ENCODE assay signal across 16 cellular contexts in genomic region chr1:40423264-40423642, GRCh38. TPM values are rescaled to one million over a fixed set of nuclear protein-coding genes. Genes with fewer than 3 reads are reported as not detected.
DNase-seq lines count a peak whose midpoint lies in the region; ATAC-seq and TF ChIP-seq lines count a peak whose summit lies in the region.
"Had no signal": no experiment of that assay in that cellular context is flagged by ENCODE, and none has a peak within 500 bp of the region (broad histone marks: within the 10 kb centered on the region; RNA-seq: fewer than 3 reads in every experiment).

No MANE protein-coding gene starts in this region.

- no peak overlapping the region for H2BK120ac ChIP-seq in H9 (ENCODE audit: low read depth, low read length, poor library complexity, severe bottlenecking)

- POLR2A ChIA-PET in OCI-LY7 (lab: Charles Lee), result interaction anchor here (0.6 to 0.7 kb wide), 2 partner anchors 67 to 323 kb away, joined by 3 to 5 read pairs; no protein-coding TSS in a partner anchor

- WGBS in H9 (ENCODE audit: extremely low coverage, insufficient read length, low lambda C conversion rate), result no CpG with 5 or more reads among the region's 4 CpGs

- H3K23ac ChIP-seq in H9 (ENCODE audit: insufficient read length, low read depth, low read length), result no peak overlapping the region

- peaks cover 64% of the 10 kb centered on the region for H3K36me3 ChIP-seq in OCI-LY7 (ENCODE audit: insufficient read depth, low read length)

- H3K4me1 Mint-ChIP-seq in H9 (peaks cover 5 to 12% of the 10 kb centered on the region in 2 experiments; a peak in 3 of 4 replicates), naive B cell (peaks cover 40 to 67% (median 54%) of the 10 kb centered on the region in 3 donors)
- peaks cover 8% of the 10 kb centered on the region for H3K4me1 Mint-ChIP-seq in activated T-helper 17 cell treated with anti-CD3 and anti-CD28 coated beads, Interleukin-2, amount 50 U/mL, for 72 hours

- H2BK20ac ChIP-seq in H9 (ENCODE audit: low read depth, low read length, poor library complexity, severe bottlenecking), result no peak overlapping the region

- H3K27me3 ChIP-seq in H9 (ENCODE audit: insufficient read depth, low read length), result no peaks in the 10 kb centered on the region
- H3K27me3 ChIP-seq: stomach had no signal

- peak overlapping the region in 2 of 3 experiments; percentile 11 to 60; a peak in 1 of 7 replicates for H3K27ac Mint-ChIP-seq in H9
- H3K27ac Mint-ChIP-seq in activated T-helper 17 cell treated with anti-CD3 and anti-CD28 coated beads, Interleukin-2, amount 50 U/mL, for 72 hours, result peak overlapping the region; percentile 26
- peak overlapping the region; percentile 75 to 91 (median 89) for H3K27ac Mint-ChIP-seq in naive B cell

- H2AK5ac ChIP-seq in H9 (ENCODE audit: insufficient read length, low read length), result no peak overlapping the region

- H3K27ac ChIP-seq in H9 (ENCODE audit: insufficient read length, low read depth, low read length) (no peak overlapping the region), OCI-LY7 (ENCODE audit: low read depth, low read length, poor library complexity, severe bottlenecking) (no peak overlapping the region)
- H3K27ac ChIP-seq: parathyroid adenoma had no signal

- H3K9me3 Mint-ChIP-seq in H9, result no peaks in the 10 kb centered on the region
- H3K9me3 Mint-ChIP-seq in activated T-helper 17 cell treated with anti-CD3 and anti-CD28 coated beads, Interleukin-2, amount 50 U/mL, for 72 hours, result no peaks in the 10 kb centered on the region
- no peaks in the 10 kb centered on the region for H3K9me3 Mint-ChIP-seq in naive B cell

- no peak overlapping the region for H3K18ac ChIP-seq in H9 (ENCODE audit: insufficient read length, low read depth, low read length)

- no peak overlapping the region for H4K8ac ChIP-seq in H9 (replicated peaks; ENCODE audit: insufficient read length, low read depth, low read length)

- no peak overlapping the region for H2BK12ac ChIP-seq in H9 (ENCODE audit: insufficient read length, low read depth, low read length)

- intact Hi-C loops in OCI-LY7 (cut with micrococcal nuclease; ENCODE audit: unreplicated experiment), result no loop called here

- no peaks in the 10 kb centered on the region for H3K23me2 ChIP-seq in H9 (ENCODE audit: insufficient read length, low read depth, low read length, poor library complexity, severe bottlenecking)

- no peak overlapping the region for H3T11ph ChIP-seq in H9 (ENCODE audit: low read length)

- no peak overlapping the region for H4K91ac ChIP-seq in H9 (ENCODE audit: insufficient read length, low read depth, low read length)

- H3K9ac ChIP-seq in H9 (ENCODE audit: extremely low read depth, insufficient read length, low read length), result no peak overlapping the region
- H3K9ac ChIP-seq: parathyroid adenoma, SK-N-SH had no signal

- H3K27me3 Mint-ChIP-seq in H9 (ENCODE audit: low read depth) (no peaks in the 10 kb centered on the region; the same call in 1 of the 2 replicates), naive B cell (no peaks in the 10 kb centered on the region)
- H3K27me3 Mint-ChIP-seq in activated T-helper 17 cell treated with anti-CD3 and anti-CD28 coated beads, Interleukin-2, amount 50 U/mL, for 72 hours, result no peaks in the 10 kb centered on the region

- CTCF ChIA-PET in OCI-LY7 (lab: Charles Lee; ENCODE audit: unreplicated experiment), result no interaction called here

- H2BK5ac ChIP-seq in H9 (ENCODE audit: insufficient read length, low read length), result no peak overlapping the region

- H3K79me2 ChIP-seq in H9 (ENCODE audit: insufficient read depth, low read length) (no peaks in the 10 kb centered on the region), OCI-LY7 (ENCODE audit: insufficient read depth, low read depth, low read length) (no peaks in the 10 kb centered on the region)
- H3K79me2 ChIP-seq: parathyroid adenoma had no signal

- no peak for TF ChIP-seq CTCF in H9 (conservative IDR thresholded peaks at IDR 0.05)
- TF ChIP-seq CTCF in OCI-LY7 (conservative IDR thresholded peaks at IDR 0.05; ENCODE audit: low read length), result no peak

- no peak overlapping the region for H3K4ac ChIP-seq in H9 (ENCODE audit: low read depth, low read length)

- no peak overlapping the region for H3K14ac ChIP-seq in H9 (ENCODE audit: insufficient read depth, low read length)

- no peak overlapping the region for H3K4me3 ChIP-seq in OCI-LY7 (ENCODE audit: low read depth, low read length, poor library complexity, severe bottlenecking)
- H3K4me3 ChIP-seq: stomach had no signal

- H3K4me1 ChIP-seq in H9 (ENCODE audit: insufficient read depth, low read length), result no peaks in the 10 kb centered on the region
- no peaks in the 10 kb centered on the region for H3K4me1 ChIP-seq in OCI-LY7 (ENCODE audit: insufficient read depth, low read length, poor library complexity, severe bottlenecking)
- H3K4me1 ChIP-seq: parathyroid adenoma had no signal

- H3K4me2 ChIP-seq in H9 (ENCODE audit: insufficient read depth, insufficient read length, low read length) (no peak overlapping the region), OCI-LY7 (ENCODE audit: low read length) (no peak overlapping the region)
- H3K4me2 ChIP-seq: SK-N-SH had no signal

- no peak for ATAC-seq in activated T-helper 17 cell treated with anti-CD3 and anti-CD28 coated beads, Interleukin-2, amount 50 U/mL, for 72 hours (replicated peaks)
- ATAC-seq in naive B cell (ENCODE audit: low read depth in 2 of 2), result peak; percentile 74 to 78
- no peak for ATAC-seq in HG02623 (IDR thresholded peaks at IDR 0.05; ENCODE audit: unreplicated experiment)

- H3K9me2 ChIP-seq in OCI-LY7 (ENCODE audit: insufficient read depth, low read length), result no peaks in the 10 kb centered on the region
- H3K9me2 ChIP-seq: SK-N-SH had no signal

- H3K4me3 Mint-ChIP-seq in H9, result no peak overlapping the region
- H3K4me3 Mint-ChIP-seq in activated T-helper 17 cell treated with anti-CD3 and anti-CD28 coated beads, Interleukin-2, amount 50 U/mL, for 72 hours, result no peak overlapping the region
- peak overlapping the region in 7 of 8 donors; percentile 9 to 86 (median 41) for H3K4me3 Mint-ChIP-seq in naive B cell

- no peak overlapping the region for H3K56ac ChIP-seq in H9 (ENCODE audit: insufficient read length, low read depth, low read length)

- no TSS peak for BruUV-seq in OCI-LY7 (replicated peaks; lab: Mats Ljungman, UMichigan)

- H3K79me1 ChIP-seq in H9 (ENCODE audit: insufficient read depth, low read depth, low read length, poor library complexity, severe bottlenecking), result no peaks in the 10 kb centered on the region

- no peak overlapping the region for H4K5ac ChIP-seq in H9 (ENCODE audit: insufficient read length, low read depth, low read length)

- H2BK15ac ChIP-seq in H9 (ENCODE audit: low read depth, low read length), result no peak overlapping the region

- H3K9me3 ChIP-seq in H9 (ENCODE audit: control insufficient read depth, low read depth, low read length) (no peaks in the 10 kb centered on the region), OCI-LY7 (ENCODE audit: low read length) (no peaks in the 10 kb centered on the region)
- H3K9me3 ChIP-seq: SK-N-SH, stomach had no signal

- H3K36me3 Mint-ChIP-seq in H9 (ENCODE audit: insufficient read depth in 1 of 3, low read depth in 3 of 3) (0 out of 7 replicates have a peak, but pooled peaks cover 0 to 4% (median 0%) of the 10 kb centered on the region in 3 experiments), naive B cell (peaks cover 39 to 70% of the 10 kb centered on the region in 2 donors)
- H3K36me3 Mint-ChIP-seq in activated T-helper 17 cell treated with anti-CD3 and anti-CD28 coated beads, Interleukin-2, amount 50 U/mL, for 72 hours (ENCODE audit: low read depth), result peaks cover 84% of the 10 kb centered on the region

- H4K20me1 ChIP-seq in H9 (ENCODE audit: control insufficient read depth, insufficient read depth, insufficient read length) (no peaks in the 10 kb centered on the region), OCI-LY7 (ENCODE audit: insufficient read depth, low read length) (no peaks in the 10 kb centered on the region)

- H2AFZ ChIP-seq in H9 (ENCODE audit: low read length), result no peak overlapping the region
- no peak overlapping the region for H2AFZ ChIP-seq in OCI-LY7 (ENCODE audit: low read length)
- H2AFZ ChIP-seq: parathyroid adenoma had no signal

- peak; percentile 22 for DNase-seq in Ammon's horn (ENCODE audit: low spot score)
- no peak for DNase-seq in H9
- peak; percentile 41 for DNase-seq in naive B cell
- DNase-seq in SW480 (ENCODE audit: low spot score), result no peak
- DNase-seq in OCI-LY7 (ENCODE audit: low spot score), result no peak
- DNase-seq in effector CD4-positive, alpha-beta T cell, result no peak
- DNase-seq: activated gamma-delta T cell treated with Interleukin-2 at 50 U/mL for 16 hours, AML-193, KBM-7, kidney, NCI-H1436 treated with DMSO at 0.1 percent for 48 hours, SK-N-SH, stomach had no signal

RNA-seq across cellular contexts. Expression of gene ZFP69B, which starts 27.0 kb away (rescaled TPM):
- 16.2 and 17.5 TPM in 2 replicates for total RNA-seq in H9 (2021)
- 1 to 10 TPM; 2.8 to 3.3 TPM for total RNA-seq in activated T-helper 17 cell treated with anti-CD3 and anti-CD28 coated beads, Interleukin-2, amount 50 U/mL, for 72 hours
- polyA plus RNA-seq in naive B cell (ENCODE audit: low read depth in 6 of 6), result 1 to 10 TPM in 5 of 6 donors, not detected in 1; 1.1 to 3.2 (median 2.0) TPM
- total RNA-seq in OCI-LY7 (2014; rRNA removed; shearing (Covaris generic)), result 12.7 and 18.2 TPM in 2 replicates
- 26.8 and 28.3 TPM in 2 replicates for total RNA-seq in OCI-LY7 (2022)

RNA-seq across cellular contexts. Expression of gene SMAP2, which starts 49.7 kb away (rescaled TPM):
- total RNA-seq in H9 (2021) (8.2 and 8.7 TPM in 2 replicates), OCI-LY7 (2022) (105 and 118 TPM in 2 replicates)
- total RNA-seq in activated T-helper 17 cell treated with anti-CD3 and anti-CD28 coated beads, Interleukin-2, amount 50 U/mL, for 72 hours, result 100 to 1,000 TPM; 219 to 280 TPM
- 100 to 1,000 TPM; 480 to 946 (median 649) TPM for polyA plus RNA-seq in naive B cell (ENCODE audit: low read depth in 6 of 6)
- total RNA-seq in OCI-LY7 (2014; rRNA removed; shearing (Covaris generic)), result 50.3 and 60.5 TPM in 2 replicates

RNA-seq across cellular contexts. Expression of gene ZFP69, which starts 53.8 kb away (rescaled TPM):
- 6.8 and 7.6 TPM in 2 replicates for total RNA-seq in H9 (2021)
- total RNA-seq in activated T-helper 17 cell treated with anti-CD3 and anti-CD28 coated beads, Interleukin-2, amount 50 U/mL, for 72 hours, result 1 to 10 TPM; 1.9 to 3.4 TPM
- polyA plus RNA-seq in naive B cell (ENCODE audit: low read depth in 6 of 6), result 1 to 10 TPM in 5 of 6 donors, not detected in 1; 3.4 to 6.8 (median 6.2) TPM
- 4.3 and 4.8 TPM in 2 replicates for total RNA-seq in OCI-LY7 (2014; rRNA removed; shearing (Covaris generic))
- total RNA-seq in OCI-LY7 (2022), result 5.6 and 6.2 TPM in 2 replicates

Comparison
In these comparisons a context has a peak if more than half of its experiments do, and no peak if none do; other contexts are left out.
1. DNase-seq: peak in Ammon's horn (single experiment) and naive B cell (single experiment); none in H9 (single experiment), SW480 (single experiment), OCI-LY7 (single experiment) and effector CD4-positive, alpha-beta T cell (single experiment).
2. H3K27ac Mint-ChIP-seq: peak in every context shown above with its lines; median percentile 89 in naive B cell; 36 in H9; 26 in activated T-helper 17 cell treated with anti-CD3 and anti-CD28 coated beads, Interleukin-2, amount 50 U/mL, for 72 hours.
3. H3K4me3 Mint-ChIP-seq: peak in naive B cell (7 of 8); none in H9 (0 of 2) and activated T-helper 17 cell treated with anti-CD3 and anti-CD28 coated beads, Interleukin-2, amount 50 U/mL, for 72 hours (single experiment).
4. ATAC-seq: peak in naive B cell (2 of 2); none in activated T-helper 17 cell treated with anti-CD3 and anti-CD28 coated beads, Interleukin-2, amount 50 U/mL, for 72 hours (single experiment) and HG02623 (single experiment).